In the genomic region with DNA sequence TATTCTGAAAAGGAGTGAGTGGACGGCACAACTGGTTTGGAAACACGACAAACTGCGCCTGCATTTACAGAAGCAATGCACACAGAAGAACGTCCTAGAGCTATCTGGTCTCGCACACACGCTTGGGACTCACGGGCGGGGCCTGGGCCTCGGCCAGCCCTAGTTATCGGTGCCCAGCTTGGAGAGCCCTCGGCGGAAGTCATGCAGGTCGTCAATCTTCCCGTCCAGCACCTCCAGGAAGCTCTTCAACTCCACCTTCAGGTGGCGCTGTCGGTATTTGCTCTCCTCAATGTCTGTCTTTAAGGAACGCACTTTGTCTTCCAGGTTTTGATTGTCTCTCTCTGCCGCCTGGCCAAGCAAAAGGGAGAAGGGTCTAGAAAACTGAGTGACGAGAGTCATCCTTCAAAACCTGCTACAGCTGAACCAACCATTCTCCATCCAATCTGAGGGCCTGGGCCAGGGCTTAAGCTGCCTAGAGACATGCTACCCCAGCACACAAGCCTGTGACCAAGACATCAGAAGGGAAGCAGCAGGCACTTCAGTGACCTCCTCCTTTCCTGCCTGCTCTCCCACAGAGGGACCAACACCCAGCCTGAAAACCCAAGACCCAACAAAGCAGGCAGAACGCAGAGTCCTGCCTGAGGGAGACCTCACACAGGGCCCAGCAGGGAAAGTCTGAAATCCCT, we compare ENCODE assay signal across 1 cellular context.
TF ChIP-seq lines count a peak whose summit lies in the region.

No MANE protein-coding gene starts in this region.

TF ChIP-seq in K562, 482 proteins besides CTCF, POLR2A, EP300 and RAD21 (continued from another document and continues in another):
- TF ChIP-seq, protein P1, sequence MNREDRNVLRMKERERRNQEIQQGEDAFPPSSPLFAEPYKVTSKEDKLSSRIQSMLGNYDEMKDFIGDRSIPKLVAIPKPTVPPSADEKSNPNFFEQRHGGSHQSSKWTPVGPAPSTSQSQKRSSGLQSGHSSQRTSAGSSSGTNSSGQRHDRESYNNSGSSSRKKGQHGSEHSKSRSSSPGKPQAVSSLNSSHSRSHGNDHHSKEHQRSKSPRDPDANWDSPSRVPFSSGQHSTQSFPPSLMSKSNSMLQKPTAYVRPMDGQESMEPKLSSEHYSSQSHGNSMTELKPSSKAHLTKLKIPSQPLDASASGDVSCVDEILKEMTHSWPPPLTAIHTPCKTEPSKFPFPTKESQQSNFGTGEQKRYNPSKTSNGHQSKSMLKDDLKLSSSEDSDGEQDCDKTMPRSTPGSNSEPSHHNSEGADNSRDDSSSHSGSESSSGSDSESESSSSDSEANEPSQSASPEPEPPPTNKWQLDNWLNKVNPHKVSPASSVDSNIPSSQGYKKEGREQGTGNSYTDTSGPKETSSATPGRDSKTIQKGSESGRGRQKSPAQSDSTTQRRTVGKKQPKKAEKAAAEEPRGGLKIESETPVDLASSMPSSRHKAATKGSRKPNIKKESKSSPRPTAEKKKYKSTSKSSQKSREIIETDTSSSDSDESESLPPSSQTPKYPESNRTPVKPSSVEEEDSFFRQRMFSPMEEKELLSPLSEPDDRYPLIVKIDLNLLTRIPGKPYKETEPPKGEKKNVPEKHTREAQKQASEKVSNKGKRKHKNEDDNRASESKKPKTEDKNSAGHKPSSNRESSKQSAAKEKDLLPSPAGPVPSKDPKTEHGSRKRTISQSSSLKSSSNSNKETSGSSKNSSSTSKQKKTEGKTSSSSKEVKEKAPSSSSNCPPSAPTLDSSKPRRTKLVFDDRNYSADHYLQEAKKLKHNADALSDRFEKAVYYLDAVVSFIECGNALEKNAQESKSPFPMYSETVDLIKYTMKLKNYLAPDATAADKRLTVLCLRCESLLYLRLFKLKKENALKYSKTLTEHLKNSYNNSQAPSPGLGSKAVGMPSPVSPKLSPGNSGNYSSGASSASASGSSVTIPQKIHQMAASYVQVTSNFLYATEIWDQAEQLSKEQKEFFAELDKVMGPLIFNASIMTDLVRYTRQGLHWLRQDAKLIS (CRISPR knock-in tag; IDR thresholded peaks at IDR 0.05): 0 out of 2 replicates have a peak, but pooled peaks have one; percentile 55
- no peak for TF ChIP-seq SREBF2 (CRISPR knock-in tag; IDR thresholded peaks at IDR 0.05)
- no peak for TF ChIP-seq ZNF780A (CRISPR knock-in tag; IDR thresholded peaks at IDR 0.05)
- TF ChIP-seq ZNF445 (CRISPR knock-in tag; IDR thresholded peaks at IDR 0.05; ENCODE audit: low read depth): no peak
- TF ChIP-seq THRAP3 (IDR thresholded peaks at IDR 0.05; ENCODE audit: borderline replicate concordance): no peak
- peak; percentile 81; the same call in 1 of the 2 replicates for TF ChIP-seq NCOA1 (IDR thresholded peaks at IDR 0.05; ENCODE audit: low read depth)
- no peak for TF ChIP-seq IFI16 (CRISPR knock-in tag; IDR thresholded peaks at IDR 0.05)
- TF ChIP-seq CSDE1 (IDR thresholded peaks at IDR 0.05): no peak
- TF ChIP-seq, protein P2, sequence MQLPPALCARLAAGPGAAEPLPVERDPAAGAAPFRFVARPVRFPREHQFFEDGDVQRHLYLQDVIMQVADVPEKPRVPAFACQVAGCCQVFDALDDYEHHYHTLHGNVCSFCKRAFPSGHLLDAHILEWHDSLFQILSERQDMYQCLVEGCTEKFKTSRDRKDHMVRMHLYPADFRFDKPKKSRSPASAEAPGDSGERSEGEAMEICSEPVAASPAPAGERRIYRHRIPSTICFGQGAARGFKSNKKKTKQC (CRISPR knock-in tag; IDR thresholded peaks at IDR 0.05): no peak
- no peak for TF ChIP-seq XRCC3 (IDR thresholded peaks at IDR 0.05)
- no peak for TF ChIP-seq SREBF1 (IDR thresholded peaks at IDR 0.05; ENCODE audit: borderline replicate concordance, low read depth, low read length)
- peak; percentile 94 for TF ChIP-seq CC2D1A (IDR thresholded peaks at IDR 0.05)
- peak; percentile 97 for TF ChIP-seq DPF2 (IDR thresholded peaks at IDR 0.05)
- peak; percentile 59; the same call in 1 of the 2 replicates for TF ChIP-seq EHMT2 (IDR thresholded peaks at IDR 0.05)
- TF ChIP-seq KDM2B (CRISPR knock-in tag; IDR thresholded peaks at IDR 0.05): no peak
- TF ChIP-seq, protein P3, sequence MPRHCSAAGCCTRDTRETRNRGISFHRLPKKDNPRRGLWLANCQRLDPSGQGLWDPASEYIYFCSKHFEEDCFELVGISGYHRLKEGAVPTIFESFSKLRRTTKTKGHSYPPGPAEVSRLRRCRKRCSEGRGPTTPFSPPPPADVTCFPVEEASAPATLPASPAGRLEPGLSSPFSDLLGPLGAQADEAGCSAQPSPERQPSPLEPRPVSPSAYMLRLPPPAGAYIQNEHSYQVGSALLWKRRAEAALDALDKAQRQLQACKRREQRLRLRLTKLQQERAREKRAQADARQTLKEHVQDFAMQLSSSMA (CRISPR knock-in tag; IDR thresholded peaks at IDR 0.05): no peak
- TF ChIP-seq, protein P4, sequence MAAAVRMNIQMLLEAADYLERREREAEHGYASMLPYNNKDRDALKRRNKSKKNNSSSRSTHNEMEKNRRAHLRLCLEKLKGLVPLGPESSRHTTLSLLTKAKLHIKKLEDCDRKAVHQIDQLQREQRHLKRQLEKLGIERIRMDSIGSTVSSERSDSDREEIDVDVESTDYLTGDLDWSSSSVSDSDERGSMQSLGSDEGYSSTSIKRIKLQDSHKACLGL (CRISPR knock-in tag; IDR thresholded peaks at IDR 0.05; ENCODE audit: borderline replicate concordance, poor library complexity, severe bottlenecking): no peak
- TF ChIP-seq, protein P5, sequence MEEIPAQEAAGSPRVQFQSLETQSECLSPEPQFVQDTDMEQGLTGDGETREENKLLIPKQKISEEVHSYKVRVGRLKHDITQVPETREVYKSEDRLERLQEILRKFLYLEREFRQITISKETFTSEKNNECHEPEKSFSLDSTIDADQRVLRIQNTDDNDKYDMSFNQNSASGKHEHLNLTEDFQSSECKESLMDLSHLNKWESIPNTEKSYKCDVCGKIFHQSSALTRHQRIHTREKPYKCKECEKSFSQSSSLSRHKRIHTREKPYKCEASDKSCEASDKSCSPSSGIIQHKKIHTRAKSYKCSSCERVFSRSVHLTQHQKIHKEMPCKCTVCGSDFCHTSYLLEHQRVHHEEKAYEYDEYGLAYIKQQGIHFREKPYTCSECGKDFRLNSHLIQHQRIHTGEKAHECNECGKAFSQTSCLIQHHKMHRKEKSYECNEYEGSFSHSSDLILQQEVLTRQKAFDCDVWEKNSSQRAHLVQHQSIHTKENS (CRISPR knock-in tag; IDR thresholded peaks at IDR 0.05): no peak
- no peak for TF ChIP-seq NR3C1 (CRISPR knock-in tag; IDR thresholded peaks at IDR 0.05)
- no peak for TF ChIP-seq MTF1 (CRISPR knock-in tag; IDR thresholded peaks at IDR 0.05; ENCODE audit: borderline replicate concordance)
- TF ChIP-seq FUS (optimal IDR thresholded peaks at IDR 0.05; ENCODE audit: low read depth, low read length): no peak
- no peak for TF ChIP-seq ZNF79 (CRISPR knock-in tag; IDR thresholded peaks at IDR 0.05; ENCODE audit: low read depth)
- TF ChIP-seq GABPB2 (CRISPR knock-in tag; conservative IDR thresholded peaks at IDR 0.05): no peak
- TF ChIP-seq, protein P6, sequence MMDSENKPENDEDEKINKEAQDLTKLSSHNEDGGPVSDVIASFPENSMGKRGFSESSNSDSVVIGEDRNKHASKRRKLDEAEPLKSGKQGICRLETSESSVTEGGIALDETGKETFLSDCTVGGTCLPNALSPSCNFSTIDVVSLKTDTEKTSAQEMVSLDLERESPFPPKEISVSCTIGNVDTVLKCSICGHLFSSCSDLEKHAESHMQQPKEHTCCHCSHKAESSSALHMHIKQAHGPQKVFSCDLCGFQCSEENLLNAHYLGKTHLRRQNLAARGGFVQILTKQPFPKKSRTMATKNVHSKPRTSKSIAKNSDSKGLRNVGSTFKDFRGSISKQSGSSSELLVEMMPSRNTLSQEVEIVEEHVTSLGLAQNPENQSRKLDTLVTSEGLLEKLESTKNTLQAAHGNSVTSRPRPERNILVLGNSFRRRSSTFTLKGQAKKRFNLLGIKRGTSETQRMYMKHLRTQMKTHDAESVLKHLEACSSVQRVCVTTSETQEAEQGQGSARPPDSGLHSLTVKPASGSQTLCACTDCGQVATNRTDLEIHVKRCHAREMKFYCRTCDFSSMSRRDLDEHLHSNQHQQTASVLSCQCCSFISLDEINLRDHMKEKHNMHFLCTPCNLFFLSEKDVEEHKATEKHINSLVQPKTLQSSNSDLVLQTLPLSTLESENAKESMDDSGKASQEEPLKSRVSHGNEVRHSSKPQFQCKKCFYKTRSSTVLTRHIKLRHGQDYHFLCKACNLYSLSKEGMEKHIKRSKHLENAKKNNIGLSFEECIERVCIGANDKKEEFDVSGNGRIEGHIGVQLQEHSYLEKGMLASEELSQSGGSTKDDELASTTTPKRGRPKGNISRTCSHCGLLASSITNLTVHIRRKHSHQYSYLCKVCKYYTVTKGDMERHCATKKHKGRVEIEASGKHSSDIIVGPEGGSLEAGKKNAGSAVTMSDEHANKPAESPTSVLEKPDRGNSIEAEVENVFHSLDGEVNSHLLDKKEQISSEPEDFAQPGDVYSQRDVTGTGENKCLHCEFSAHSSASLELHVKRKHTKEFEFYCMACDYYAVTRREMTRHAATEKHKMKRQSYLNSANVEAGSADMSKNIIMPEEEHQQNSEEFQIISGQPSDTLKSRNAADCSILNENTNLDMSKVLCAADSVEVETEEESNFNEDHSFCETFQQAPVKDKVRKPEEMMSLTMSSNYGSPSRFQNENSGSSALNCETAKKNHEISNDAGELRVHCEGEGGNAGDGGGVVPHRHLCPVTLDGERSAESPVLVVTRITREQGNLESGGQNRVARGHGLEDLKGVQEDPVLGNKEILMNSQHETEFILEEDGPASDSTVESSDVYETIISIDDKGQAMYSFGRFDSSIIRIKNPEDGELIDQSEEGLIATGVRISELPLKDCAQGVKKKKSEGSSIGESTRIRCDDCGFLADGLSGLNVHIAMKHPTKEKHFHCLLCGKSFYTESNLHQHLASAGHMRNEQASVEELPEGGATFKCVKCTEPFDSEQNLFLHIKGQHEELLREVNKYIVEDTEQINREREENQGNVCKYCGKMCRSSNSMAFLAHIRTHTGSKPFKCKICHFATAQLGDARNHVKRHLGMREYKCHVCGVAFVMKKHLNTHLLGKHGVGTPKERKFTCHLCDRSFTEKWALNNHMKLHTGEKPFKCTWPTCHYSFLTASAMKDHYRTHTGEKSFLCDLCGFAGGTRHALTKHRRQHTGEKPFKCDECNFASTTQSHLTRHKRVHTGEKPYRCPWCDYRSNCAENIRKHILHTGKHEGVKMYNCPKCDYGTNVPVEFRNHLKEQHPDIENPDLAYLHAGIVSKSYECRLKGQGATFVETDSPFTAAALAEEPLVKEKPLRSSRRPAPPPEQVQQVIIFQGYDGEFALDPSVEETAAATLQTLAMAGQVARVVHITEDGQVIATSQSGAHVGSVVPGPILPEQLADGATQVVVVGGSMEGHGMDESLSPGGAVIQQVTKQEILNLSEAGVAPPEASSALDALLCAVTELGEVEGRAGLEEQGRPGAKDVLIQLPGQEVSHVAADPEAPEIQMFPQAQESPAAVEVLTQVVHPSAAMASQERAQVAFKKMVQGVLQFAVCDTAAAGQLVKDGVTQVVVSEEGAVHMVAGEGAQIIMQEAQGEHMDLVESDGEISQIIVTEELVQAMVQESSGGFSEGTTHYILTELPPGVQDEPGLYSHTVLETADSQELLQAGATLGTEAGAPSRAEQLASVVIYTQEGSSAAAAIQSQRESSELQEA (IDR thresholded peaks at IDR 0.05; ENCODE audit: low read depth): no peak
- TF ChIP-seq GTF2A2 (tag; IDR thresholded peaks at IDR 0.05): no peak
- TF ChIP-seq NUFIP1 (IDR thresholded peaks at IDR 0.05; ENCODE audit: partially characterized antibody): no peak
- no peak for TF ChIP-seq ZNF232 (CRISPR knock-in tag; IDR thresholded peaks at IDR 0.05)
- TF ChIP-seq CBX2 (IDR thresholded peaks at IDR 0.05; ENCODE audit: insufficient read depth, low read length, poor library complexity, severe bottlenecking): no peak
- TF ChIP-seq, protein P7, sequence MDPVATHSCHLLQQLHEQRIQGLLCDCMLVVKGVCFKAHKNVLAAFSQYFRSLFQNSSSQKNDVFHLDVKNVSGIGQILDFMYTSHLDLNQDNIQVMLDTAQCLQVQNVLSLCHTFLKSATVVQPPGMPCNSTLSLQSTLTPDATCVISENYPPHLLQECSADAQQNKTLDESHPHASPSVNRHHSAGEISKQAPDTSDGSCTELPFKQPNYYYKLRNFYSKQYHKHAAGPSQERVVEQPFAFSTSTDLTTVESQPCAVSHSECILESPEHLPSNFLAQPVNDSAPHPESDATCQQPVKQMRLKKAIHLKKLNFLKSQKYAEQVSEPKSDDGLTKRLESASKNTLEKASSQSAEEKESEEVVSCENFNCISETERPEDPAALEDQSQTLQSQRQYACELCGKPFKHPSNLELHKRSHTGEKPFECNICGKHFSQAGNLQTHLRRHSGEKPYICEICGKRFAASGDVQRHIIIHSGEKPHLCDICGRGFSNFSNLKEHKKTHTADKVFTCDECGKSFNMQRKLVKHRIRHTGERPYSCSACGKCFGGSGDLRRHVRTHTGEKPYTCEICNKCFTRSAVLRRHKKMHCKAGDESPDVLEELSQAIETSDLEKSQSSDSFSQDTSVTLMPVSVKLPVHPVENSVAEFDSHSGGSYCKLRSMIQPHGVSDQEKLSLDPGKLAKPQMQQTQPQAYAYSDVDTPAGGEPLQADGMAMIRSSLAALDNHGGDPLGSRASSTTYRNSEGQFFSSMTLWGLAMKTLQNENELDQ (CRISPR knock-in tag; IDR thresholded peaks at IDR 0.05; ENCODE audit: borderline replicate concordance): no peak
- TF ChIP-seq ZFP36 (IDR thresholded peaks at IDR 0.05; ENCODE audit: low read depth, low read length, partially characterized antibody): no peak
- TF ChIP-seq, protein P8, sequence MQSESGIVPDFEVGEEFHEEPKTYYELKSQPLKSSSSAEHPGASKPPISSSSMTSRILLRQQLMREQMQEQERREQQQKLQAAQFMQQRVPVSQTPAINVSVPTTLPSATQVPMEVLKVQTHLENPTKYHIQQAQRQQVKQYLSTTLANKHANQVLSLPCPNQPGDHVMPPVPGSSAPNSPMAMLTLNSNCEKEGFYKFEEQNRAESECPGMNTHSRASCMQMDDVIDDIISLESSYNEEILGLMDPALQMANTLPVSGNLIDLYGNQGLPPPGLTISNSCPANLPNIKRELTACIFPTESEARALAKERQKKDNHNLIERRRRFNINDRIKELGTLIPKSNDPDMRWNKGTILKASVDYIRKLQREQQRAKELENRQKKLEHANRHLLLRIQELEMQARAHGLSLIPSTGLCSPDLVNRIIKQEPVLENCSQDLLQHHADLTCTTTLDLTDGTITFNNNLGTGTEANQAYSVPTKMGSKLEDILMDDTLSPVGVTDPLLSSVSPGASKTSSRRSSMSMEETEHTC (IDR thresholded peaks at IDR 0.05): peak; percentile 47
- no peak for TF ChIP-seq XRCC4 (IDR thresholded peaks at IDR 0.05; ENCODE audit: extremely low read depth, insufficient read depth, insufficient read length)
- peak; percentile 100 for TF ChIP-seq MEIS2 (IDR thresholded peaks at IDR 0.05; ENCODE audit: partially characterized antibody)
- no peak for TF ChIP-seq SLC30A9 (CRISPR knock-in tag; IDR thresholded peaks at IDR 0.05)
- TF ChIP-seq RBM25 (IDR thresholded peaks at IDR 0.05; ENCODE audit: low read depth, low read length, severe bottlenecking): no peak
- no peak for TF ChIP-seq ZNF347 (CRISPR knock-in tag; IDR thresholded peaks at IDR 0.05; ENCODE audit: low read depth)
